In the genomic region with DNA sequence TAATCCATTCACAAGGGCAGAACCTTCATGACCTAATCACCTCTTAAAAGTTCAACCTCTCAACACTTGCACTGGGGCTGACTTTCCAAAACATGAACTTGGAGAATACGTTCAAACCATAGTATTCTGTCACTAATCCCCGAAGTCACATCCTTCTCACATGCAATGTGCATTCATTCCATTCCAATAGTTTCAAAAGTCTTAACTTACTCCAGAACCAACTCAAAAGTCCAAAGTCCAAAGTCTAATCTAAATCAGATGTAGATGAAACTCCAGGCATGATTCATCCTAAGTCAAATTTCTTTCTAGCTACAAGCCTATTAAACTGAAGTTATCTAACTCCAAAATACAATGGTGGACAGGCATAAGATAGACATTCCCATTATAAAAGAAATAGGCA, we compare ENCODE assay signal across 2 cellular contexts.
A peak's percentile ranks its signal among the peaks of the same experiment; 100 is the strongest.
TF ChIP-seq lines count a peak whose summit lies in the region.

No MANE protein-coding gene starts in this region.

TF ChIP-seq in liver, 16 proteins besides CTCF, POLR2A, EP300 and RAD21:
- TF ChIP-seq ZBTB33 (IDR thresholded peaks at IDR 0.05) (no peak), MAX (IDR thresholded peaks at IDR 0.05) (no peak), EGR1 (IDR thresholded peaks at IDR 0.05; ENCODE audit: low read depth in 2 of 2) (no peak), FOXA1 (IDR thresholded peaks at IDR 0.05) (no peak), FOXA2 (IDR thresholded peaks at IDR 0.05) (no peak), JUND (IDR thresholded peaks at IDR 0.05) (no peak), HNF4G (IDR thresholded peaks at IDR 0.05) (peak; percentile 47), HNF4A (conservative IDR thresholded peaks at IDR 0.05) (peak; percentile 72 to 84), TAF1 (conservative IDR thresholded peaks at IDR 0.05) (no peak), SP1 (IDR thresholded peaks at IDR 0.05) (no peak), YY1 (IDR thresholded peaks at IDR 0.05) (no peak)
TF ChIP-seq in liver: peak in this region for 2.

TF ChIP-seq in HepG2, 621 proteins besides CTCF, POLR2A, EP300 and RAD21:
- TF ChIP-seq ZNF770 (CRISPR knock-in tag; IDR thresholded peaks at IDR 0.05) = no peak
- TF ChIP-seq, protein P1, sequence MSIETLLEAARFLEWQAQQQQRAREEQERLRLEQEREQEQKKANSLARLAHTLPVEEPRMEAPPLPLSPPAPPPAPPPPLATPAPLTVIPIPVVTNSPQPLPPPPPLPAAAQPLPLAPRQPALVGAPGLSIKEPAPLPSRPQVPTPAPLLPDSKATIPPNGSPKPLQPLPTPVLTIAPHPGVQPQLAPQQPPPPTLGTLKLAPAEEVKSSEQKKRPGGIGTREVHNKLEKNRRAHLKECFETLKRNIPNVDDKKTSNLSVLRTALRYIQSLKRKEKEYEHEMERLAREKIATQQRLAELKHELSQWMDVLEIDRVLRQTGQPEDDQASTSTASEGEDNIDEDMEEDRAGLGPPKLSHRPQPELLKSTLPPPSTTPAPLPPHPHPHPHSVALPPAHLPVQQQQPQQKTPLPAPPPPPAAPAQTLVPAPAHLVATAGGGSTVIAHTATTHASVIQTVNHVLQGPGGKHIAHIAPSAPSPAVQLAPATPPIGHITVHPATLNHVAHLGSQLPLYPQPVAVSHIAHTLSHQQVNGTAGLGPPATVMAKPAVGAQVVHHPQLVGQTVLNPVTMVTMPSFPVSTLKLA (IDR thresholded peaks at IDR 0.05) = no peak
- no peak for TF ChIP-seq PAXIP1 (CRISPR knock-in tag; conservative IDR thresholded peaks at IDR 0.05)
- TF ChIP-seq, protein P2, sequence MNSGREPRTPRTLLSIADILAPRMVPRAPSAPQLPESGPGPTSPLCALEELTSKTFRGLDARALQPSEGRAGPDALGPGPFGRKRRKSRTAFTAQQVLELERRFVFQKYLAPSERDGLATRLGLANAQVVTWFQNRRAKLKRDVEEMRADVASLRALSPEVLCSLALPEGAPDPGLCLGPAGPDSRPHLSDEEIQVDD (CRISPR knock-in tag; IDR thresholded peaks at IDR 0.05; ENCODE audit: borderline replicate concordance) = no peak
- no peak for TF ChIP-seq ZC3H4 (CRISPR knock-in tag; IDR thresholded peaks at IDR 0.05; ENCODE audit: borderline replicate concordance)
TF ChIP-seq in HepG2: peak in this region for 0.
